27 cellular contexts compared by ENCODE assay signal in genomic region chr3:151047636-151048035, GRCh38. TPM values are rescaled to one million over a fixed set of nuclear protein-coding genes. Genes with fewer than 3 reads are reported as not detected.
DNase-seq lines count a peak whose midpoint lies in the region; ATAC-seq and TF ChIP-seq lines count a peak whose summit lies in the region.
"Had no signal": no experiment of that assay in that cellular context is flagged by ENCODE, and none has a peak within 500 bp of the region (broad histone marks: within the 10 kb centered on the region; RNA-seq: fewer than 3 reads in every experiment).

No MANE protein-coding gene starts in this region.

- CTCF ChIA-PET in Caco-2 (lab: Charles Lee) (interaction anchor here (1.0 kb wide), 1 partner anchor 108 kb away, joined by 3 read pairs; no protein-coding TSS in a partner anchor), WTC11 (lab: Charles Lee) (interaction anchor here (0.8 kb wide), 1 partner anchor 66 kb away, joined by 3 read pairs; no protein-coding TSS in a partner anchor)

- no peaks in the 10 kb centered on the region for H3K36me3 Mint-ChIP-seq in Caco-2 (ENCODE audit: insufficient read depth, unreplicated experiment)
- H3K36me3 Mint-ChIP-seq in WTC11 = no peaks in the 10 kb centered on the region
- H3K36me3 Mint-ChIP-seq: activated CD8-positive, alpha-beta memory T cell treated with anti-CD3 and anti-CD28 coated beads, Interleukin-2, amount 10 ng/mL, durations not matched to agents 7 days and 5 days; IgD-negative memory B cell had no signal

- no peak overlapping the region for H3K4me2 ChIP-seq in osteoblast (ENCODE audit: insufficient read depth, low read length)
- H3K4me2 ChIP-seq: smooth muscle cell had no signal

- DNase-seq in Caco-2 (peak; percentile 70 to 72), HuH-7 (ENCODE audit: low spot score) (peak; percentile 8), WTC11 (ENCODE audit: low spot score) (no peak), fibroblast of the aortic adventitia (ENCODE audit: low read depth) (peak; percentile 80), NCI-H1417 (lab: John Stamatoyannopoulos, UW) (no peak), osteoblast (ENCODE audit: insufficient read length, low spot score, missing footprints) (no peak)
- DNase-seq: activated CD8-positive, alpha-beta memory T cell treated with anti-CD3 and anti-CD28 coated beads, Interleukin-2, amount 10 ng/mL, durations not matched to agents 7 days and 5 days; foreskin fibroblast; HFFc6; left colon; midbrain; MV-4-11; NCI-H2081; NCI-H526 treated with DMSO at 0.1 percent for 48 hours; nephron progenitor cell; PC-3; stimulated activated CD4-positive, alpha-beta T cell treated with anti-CD3 and anti-CD28 coated beads, Interleukin-4, amount 100 ng/mL, for 24 hours; T-helper 9 cell had no signal

- no peaks in the 10 kb centered on the region for H3K4me1 Mint-ChIP-seq in Caco-2 (ENCODE audit: low read depth, unreplicated experiment)
- H3K4me1 Mint-ChIP-seq in WTC11 = peaks cover 4% of the 10 kb centered on the region; the same call in 1 of the 2 replicates
- H3K4me1 Mint-ChIP-seq: activated CD8-positive, alpha-beta memory T cell treated with anti-CD3 and anti-CD28 coated beads, Interleukin-2, amount 10 ng/mL, durations not matched to agents 7 days and 5 days; activated T-helper 17 cell treated with anti-CD3 and anti-CD28 coated beads, Interleukin-2, amount 50 U/mL, for 72 hours had no signal

- H3K4me1 ChIP-seq in Caco-2 = 0 out of 2 replicates have a peak, but pooled peaks cover 5% of the 10 kb centered on the region
- no peaks in the 10 kb centered on the region for H3K4me1 ChIP-seq in osteoblast (ENCODE audit: insufficient read depth, low read length)
- H3K4me1 ChIP-seq: prostate gland, vagina had no signal

- H3K27me3 Mint-ChIP-seq in Caco-2 (ENCODE audit: insufficient read depth, unreplicated experiment) (no peaks in the 10 kb centered on the region), WTC11 (ENCODE audit: low read depth) (no peaks in the 10 kb centered on the region)

- H3K9me3 Mint-ChIP-seq in Caco-2 (ENCODE audit: unreplicated experiment) (peaks cover 10% of the 10 kb centered on the region), WTC11 (peaks cover 4% of the 10 kb centered on the region)
- H3K9me3 Mint-ChIP-seq: activated T-helper 17 cell treated with anti-CD3 and anti-CD28 coated beads, Interleukin-2, amount 50 U/mL, for 72 hours; HFFc6; nephron progenitor cell had no signal

- H3K36me3 ChIP-seq in Caco-2 (ENCODE audit: control insufficient read depth, insufficient read depth, low read length) (no peaks in the 10 kb centered on the region), osteoblast (ENCODE audit: insufficient read depth, low read length) (no peaks in the 10 kb centered on the region)
- H3K36me3 ChIP-seq: cardiac muscle cell, prostate gland, vagina had no signal

- ATAC-seq in WTC11 = peak; percentile 77
- ATAC-seq in HG03045 (IDR thresholded peaks at IDR 0.05; ENCODE audit: unreplicated experiment) = no peak
- ATAC-seq in GM18517 (IDR thresholded peaks at IDR 0.05; ENCODE audit: unreplicated experiment) = no peak
- ATAC-seq: activated CD8-positive, alpha-beta memory T cell treated with anti-CD3 and anti-CD28 coated beads, Interleukin-2, amount 10 ng/mL, durations not matched to agents 7 days and 5 days; activated T-helper 17 cell treated with anti-CD3 and anti-CD28 coated beads, Interleukin-2, amount 50 U/mL, for 72 hours; left colon; PC-3 had no signal

- H3K4me3 ChIP-seq in Caco-2 (ENCODE audit: low read depth, low read length) (no peak overlapping the region), fibroblast of the aortic adventitia (ENCODE audit: low read depth, low read length) (no peak overlapping the region), osteoblast (ENCODE audit: insufficient read depth, low read length) (no peak overlapping the region)
- H3K4me3 ChIP-seq: cardiac muscle cell, prostate gland, SK-N-MC, smooth muscle cell, vagina had no signal

- no peaks in the 10 kb centered on the region for H3K79me2 ChIP-seq in osteoblast (ENCODE audit: insufficient read depth, low read length)

- H3K9me3 ChIP-seq in Caco-2 (no peaks in the 10 kb centered on the region), osteoblast (ENCODE audit: low read depth, low read length) (no peaks in the 10 kb centered on the region)
- H3K9me3 ChIP-seq: prostate gland, vagina had no signal

- POLR2A ChIA-PET in Caco-2 (lab: Charles Lee) = no interaction called here
- POLR2A ChIA-PET in WTC11 (lab: Charles Lee) = no interaction called here

- no TSS peak for BruUV-seq in Caco-2 (replicated peaks; lab: Mats Ljungman, UMichigan)

- no peak overlapping the region for H2AFZ ChIP-seq in osteoblast (ENCODE audit: low read length)

- no peak overlapping the region for H3K27ac ChIP-seq in osteoblast (ENCODE audit: low read depth, low read length)
- H3K27ac ChIP-seq: cardiac muscle cell, prostate gland, SK-N-MC, vagina had no signal

- TF ChIP-seq CTCF in Caco-2 (IDR thresholded peaks at IDR 0.05; ENCODE audit: insufficient read depth in 1 of 2, low read depth in 1 of 2, low read length in 1 of 2, severe bottlenecking in 1 of 2, unreplicated experiment in 1 of 2) = no peak
- no peak for TF ChIP-seq CTCF in WTC11 (IDR thresholded peaks at IDR 0.05)
- TF ChIP-seq CTCF in fibroblast of the aortic adventitia (IDR thresholded peaks at IDR 0.05; ENCODE audit: insufficient read depth, low read length) = no peak
- TF ChIP-seq CTCF in osteoblast (IDR thresholded peaks at IDR 0.05; ENCODE audit: extremely low read depth, low read depth, low read length) = no peak

- H3K27me3 ChIP-seq in Caco-2 (replicated peaks; ENCODE audit: control insufficient read depth, insufficient read depth, low read length) = no peaks in the 10 kb centered on the region
- no peaks in the 10 kb centered on the region for H3K27me3 ChIP-seq in osteoblast (ENCODE audit: insufficient read depth, low read length)
- H3K27me3 ChIP-seq: cardiac muscle cell, vagina had no signal

- intact Hi-C loops in Caco-2 (cut with micrococcal nuclease; ENCODE audit: unreplicated experiment) = no loop called here

- no peak overlapping the region for H3K4me3 Mint-ChIP-seq in Caco-2 (ENCODE audit: unreplicated experiment)
- H3K4me3 Mint-ChIP-seq in WTC11 = no peak overlapping the region
- H3K4me3 Mint-ChIP-seq: activated CD8-positive, alpha-beta memory T cell treated with anti-CD3 and anti-CD28 coated beads, Interleukin-2, amount 10 ng/mL, durations not matched to agents 7 days and 5 days; activated T-helper 17 cell treated with anti-CD3 and anti-CD28 coated beads, Interleukin-2, amount 50 U/mL, for 72 hours; HFFc6; IgD-negative memory B cell; nephron progenitor cell had no signal

- H3K27ac Mint-ChIP-seq in Caco-2 (ENCODE audit: unreplicated experiment) (no peak overlapping the region), WTC11 (no peak overlapping the region)
- H3K27ac Mint-ChIP-seq: activated CD8-positive, alpha-beta memory T cell treated with anti-CD3 and anti-CD28 coated beads, Interleukin-2, amount 10 ng/mL, durations not matched to agents 7 days and 5 days; activated T-helper 17 cell treated with anti-CD3 and anti-CD28 coated beads, Interleukin-2, amount 50 U/mL, for 72 hours; HFFc6; IgD-negative memory B cell; nephron progenitor cell had no signal

- H4K20me1 ChIP-seq in osteoblast (ENCODE audit: insufficient read depth, low read length) = no peaks in the 10 kb centered on the region

TF ChIP-seq in WTC11, 78 proteins besides CTCF, POLR2A, EP300 and RAD21:
- TF ChIP-seq, protein P1, sequence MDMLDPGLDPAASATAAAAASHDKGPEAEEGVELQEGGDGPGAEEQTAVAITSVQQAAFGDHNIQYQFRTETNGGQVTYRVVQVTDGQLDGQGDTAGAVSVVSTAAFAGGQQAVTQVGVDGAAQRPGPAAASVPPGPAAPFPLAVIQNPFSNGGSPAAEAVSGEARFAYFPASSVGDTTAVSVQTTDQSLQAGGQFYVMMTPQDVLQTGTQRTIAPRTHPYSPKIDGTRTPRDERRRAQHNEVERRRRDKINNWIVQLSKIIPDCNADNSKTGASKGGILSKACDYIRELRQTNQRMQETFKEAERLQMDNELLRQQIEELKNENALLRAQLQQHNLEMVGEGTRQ (CRISPR knock-in tag; IDR thresholded peaks at IDR 0.05) = peak; percentile 77
- no peak for TF ChIP-seq RELA (CRISPR knock-in tag; IDR thresholded peaks at IDR 0.05; ENCODE audit: borderline replicate concordance)

RNA-seq across cellular contexts. Expression of gene MED12L, which starts 37.8 kb away (rescaled TPM):
- total RNA-seq in Caco-2 (2022) (21.5 and 22.9 TPM in 2 replicates), WTC11 (2021) (22.3 to 27.4 TPM (median 25.2 TPM) in 3 replicates), fibroblast of the aortic adventitia (ENCODE audit: low replicate concordance) (0.72 and 1.3 TPM in 2 replicates), osteoblast (0.59 and 2.2 TPM in 2 replicates)

Comparison
In these comparisons a context has a peak if more than half of its experiments do, and no peak if none do; other contexts are left out.
1. DNase-seq: peak in Caco-2 (2 of 2), HuH-7 (single experiment) and fibroblast of the aortic adventitia (single experiment); none in WTC11 (single experiment), NCI-H1417 (0 of 3) and osteoblast (single experiment).